1 cellular context compared by ENCODE assay signal in genomic region chr20:1207293-1207884, GRCh38.
A peak's percentile ranks its signal among the peaks of the same experiment; 100 is the strongest.
TF ChIP-seq lines count a peak whose summit lies in the region.

No MANE protein-coding gene starts in this region.

TF ChIP-seq in HepG2, 621 proteins besides CTCF, POLR2A, EP300 and RAD21:
- TF ChIP-seq ZNF292 (CRISPR knock-in tag; IDR thresholded peaks at IDR 0.05; ENCODE audit: borderline replicate concordance, low read depth) (no peak), RFX5 (IDR thresholded peaks at IDR 0.05; ENCODE audit: low read depth, low read length) (peak; percentile 62; the same call in 1 of the 2 replicates)
